Comparison of ENCODE assay signal across 1 cellular context in genomic region chr9:88161144-88161543, GRCh38.
A peak's percentile ranks its signal among the peaks of the same experiment; 100 is the strongest.
TF ChIP-seq lines count a peak whose summit lies in the region.

No MANE protein-coding gene starts in this region.

TF ChIP-seq in K562, 482 proteins besides CTCF, POLR2A, EP300 and RAD21 (continued from another document):
- TF ChIP-seq RNF2 (IDR thresholded peaks at IDR 0.05) (no peak), ZNF583 (CRISPR knock-in tag; IDR thresholded peaks at IDR 0.05) (no peak), ZNF354B (CRISPR knock-in tag; IDR thresholded peaks at IDR 0.05) (no peak), RBM17 (IDR thresholded peaks at IDR 0.05; ENCODE audit: borderline replicate concordance, low read depth, low read length) (no peak), HMG20B (CRISPR knock-in tag; IDR thresholded peaks at IDR 0.05) (no peak), KDM1A (IDR thresholded peaks at IDR 0.05) (peak; percentile 12 to 38; a peak in 2 of 4 replicates), ZBTB40 (IDR thresholded peaks at IDR 0.05) (no peak), ZBTB40 (CRISPR knock-in tag; IDR thresholded peaks at IDR 0.05) (no peak), TCF3 (CRISPR knock-in tag; IDR thresholded peaks at IDR 0.05) (peak; percentile 63), NFIC (IDR thresholded peaks at IDR 0.05) (0 out of 2 replicates have a peak, but pooled peaks have one; percentile 27), NFYB (IDR thresholded peaks at IDR 0.05; ENCODE audit: extremely low read depth, insufficient read length) (no peak), NCOR1 (IDR thresholded peaks at IDR 0.05) (peak; percentile 69), DPF2 (IDR thresholded peaks at IDR 0.05) (peak; percentile 74), CBFA2T3 (IDR thresholded peaks at IDR 0.05) (peak; percentile 87), CBFA2T2 (conservative IDR thresholded peaks at IDR 0.05) (peak; percentile 76), CUX1 (CRISPR knock-in tag; IDR thresholded peaks at IDR 0.05) (no peak), CEBPB (tag; IDR thresholded peaks at IDR 0.05) (peak; percentile 95), ZBTB7A (IDR thresholded peaks at IDR 0.05; ENCODE audit: borderline replicate concordance, control insufficient read depth, low read depth, low read length) (no peak), ZNF830 (CRISPR knock-in tag; IDR thresholded peaks at IDR 0.05) (no peak), HDAC3 (IDR thresholded peaks at IDR 0.05; ENCODE audit: borderline replicate concordance, partially characterized antibody) (no peak), STAT5A (IDR thresholded peaks at IDR 0.05; ENCODE audit: borderline replicate concordance, low read length) (peak; percentile 95), IFI16 (CRISPR knock-in tag; IDR thresholded peaks at IDR 0.05) (no peak), RAD51 (IDR thresholded peaks at IDR 0.05; ENCODE audit: borderline replicate concordance, low read depth) (no peak), CREM (IDR thresholded peaks at IDR 0.05; ENCODE audit: low read depth) (peak; percentile 27; the same call in 1 of the 2 replicates), TEAD4 (IDR thresholded peaks at IDR 0.05; ENCODE audit: low read length) (peak; percentile 67), TEAD4 (CRISPR knock-in tag; IDR thresholded peaks at IDR 0.05; ENCODE audit: borderline replicate concordance) (no peak), SMARCA4 (IDR thresholded peaks at IDR 0.05) (peak; percentile 72; the same call in 1 of the 2 replicates), ATF6 (CRISPR knock-in tag; IDR thresholded peaks at IDR 0.05) (no peak), HDAC1 (IDR thresholded peaks at IDR 0.05) (0 out of 4 replicates have a peak, but pooled peaks of 1 of the 2 experiments have one; percentile 25), SAFB (IDR thresholded peaks at IDR 0.05; ENCODE audit: borderline replicate concordance, low read depth, low read length) (no peak), ATF1 (CRISPR knock-in tag; IDR thresholded peaks at IDR 0.05) (no peak), ATF1 (tag; IDR thresholded peaks at IDR 0.05) (peak; percentile 47), DEAF1 (CRISPR knock-in tag; IDR thresholded peaks at IDR 0.05) (no peak), SOX6 (IDR thresholded peaks at IDR 0.05) (peak; percentile 83), ARID1B (IDR thresholded peaks at IDR 0.05) (peak; percentile 86), BMI1 (IDR thresholded peaks at IDR 0.05; ENCODE audit: low read length) (no peak), NELFE (IDR thresholded peaks at IDR 0.05; ENCODE audit: insufficient read depth, insufficient read length) (no peak), CEBPG (CRISPR knock-in tag; IDR thresholded peaks at IDR 0.05) (no peak), CEBPG (tag; conservative IDR thresholded peaks at IDR 0.05 in 1 of 2, IDR thresholded peaks at IDR 0.05 in 1 of 2) (peak in 1 of 2 experiments; percentile 33; a peak in 1 of 4 replicates), ATF3 (IDR thresholded peaks at IDR 0.05) (peak; percentile 18; the same call in 1 of the 2 replicates), ATF3 (CRISPR knock-in tag; conservative IDR thresholded peaks at IDR 0.05) (no peak), RCOR1 (IDR thresholded peaks at IDR 0.05; ENCODE audit: borderline replicate concordance in 1 of 2, low read depth in 2 of 2, low read length in 2 of 2) (0 out of 4 replicates have a peak, but pooled peaks of 1 of the 2 experiments have one; percentile 36), BACH1 (tag; IDR thresholded peaks at IDR 0.05) (no peak), STAT5B (CRISPR knock-in tag; IDR thresholded peaks at IDR 0.05) (no peak)
